ENCODE assay signal across 1 cellular context in genomic region chr1:40981702-40982448, GRCh38.
TF ChIP-seq lines count a peak whose summit lies in the region.

No MANE protein-coding gene starts in this region.

TF ChIP-seq in IMR-90, 13 proteins besides CTCF, POLR2A, EP300 and RAD21:
- no peak for TF ChIP-seq USF2 (IDR thresholded peaks at IDR 0.05; ENCODE audit: low read depth, low read length)
- no peak for TF ChIP-seq CEBPB (IDR thresholded peaks at IDR 0.05; ENCODE audit: low read depth, low read length)
- TF ChIP-seq MAZ (IDR thresholded peaks at IDR 0.05; ENCODE audit: borderline replicate concordance, low read depth, low read length): no peak
- TF ChIP-seq FOS (IDR thresholded peaks at IDR 0.05; ENCODE audit: low read depth, low read length): no peak
- TF ChIP-seq CHD1 (IDR thresholded peaks at IDR 0.05; ENCODE audit: low read depth, low read length): no peak
- TF ChIP-seq MAFK (IDR thresholded peaks at IDR 0.05; ENCODE audit: low read depth, low read length): no peak
- no peak for TF ChIP-seq ELK1 (IDR thresholded peaks at IDR 0.05; ENCODE audit: borderline replicate concordance, low read depth, low read length)
- TF ChIP-seq MXI1 (IDR thresholded peaks at IDR 0.05; ENCODE audit: borderline replicate concordance, low read depth, low read length): no peak
- no peak for TF ChIP-seq NFE2L2 (IDR thresholded peaks at IDR 0.05; ENCODE audit: low read depth, low read length)
- no peak for TF ChIP-seq BHLHE40 (IDR thresholded peaks at IDR 0.05; ENCODE audit: low read depth, low read length)
- TF ChIP-seq RCOR1 (IDR thresholded peaks at IDR 0.05; ENCODE audit: insufficient replicate concordance, low read length): no peak
- TF ChIP-seq SMC3 (IDR thresholded peaks at IDR 0.05; ENCODE audit: low read depth, low read length): no peak
- TF ChIP-seq RFX5 (IDR thresholded peaks at IDR 0.05; ENCODE audit: low read depth, low read length): no peak
